Comparison of ENCODE assay signal across 9 cellular contexts in genomic region chr6:106194949-106195919, GRCh38.
DNase-seq lines count a peak whose midpoint lies in the region; ATAC-seq and TF ChIP-seq lines count a peak whose summit lies in the region.
"Had no signal": no experiment of that assay in that cellular context is flagged by ENCODE, and none has a peak within 500 bp of the region (broad histone marks: within the 10 kb centered on the region; RNA-seq: fewer than 3 reads in every experiment).

No MANE protein-coding gene starts in this region.

- TF ChIP-seq CTCF in chondrocyte (IDR thresholded peaks at IDR 0.05), result no peak

- ATAC-seq in GM19351 (IDR thresholded peaks at IDR 0.05; ENCODE audit: unreplicated experiment), result peak; percentile 70
- peak; percentile 75 to 87 for ATAC-seq in naive thymus-derived CD8-positive, alpha-beta T cell

- POLR2A ChIA-PET in naive thymus-derived CD8-positive, alpha-beta T cell (lab: Charles Lee), result interaction anchor here (0.6 to 1.0 kb wide), 2 partner anchors 12 to 76 kb away, joined by 3 to 6 read pairs; no protein-coding TSS in a partner anchor

- no peak overlapping the region for H3K4me3 ChIP-seq in HUES64 (ENCODE audit: low read length)

- H3K27me3 ChIP-seq in HUES64 (ENCODE audit: insufficient read depth, low read length), result no peaks in the 10 kb centered on the region

- H3K9me3 Mint-ChIP-seq in naive thymus-derived CD8-positive, alpha-beta T cell, result no peaks in the 10 kb centered on the region
- H3K9me3 Mint-ChIP-seq in chondrocyte (ENCODE audit: low read depth), result no peaks in the 10 kb centered on the region

- H3K27ac ChIP-seq in HUES64 (ENCODE audit: low read depth, low read length) (0 out of 2 replicates have a peak overlapping the region, but pooled peaks have one; percentile 32), substantia nigra (ENCODE audit: low read depth, low read length, poor library complexity, severe bottlenecking) (no peak overlapping the region)

- H3K36me3 ChIP-seq in HUES64 (ENCODE audit: insufficient read depth, low read length), result peaks cover 7% of the 10 kb centered on the region

- peak overlapping the region in 8 of 10 donors; percentile 30 to 75 (median 44) for H3K4me3 Mint-ChIP-seq in naive thymus-derived CD8-positive, alpha-beta T cell
- H3K4me3 Mint-ChIP-seq in chondrocyte (ENCODE audit: unreplicated experiment), result no peak overlapping the region

- H3K27me3 Mint-ChIP-seq in naive thymus-derived CD8-positive, alpha-beta T cell, result no peaks in the 10 kb centered on the region
- no peaks in the 10 kb centered on the region for H3K27me3 Mint-ChIP-seq in chondrocyte (ENCODE audit: low read depth)

- H3K4me1 Mint-ChIP-seq in naive thymus-derived CD8-positive, alpha-beta T cell, result peaks cover 13 to 53% (median 32%) of the 10 kb centered on the region in 4 donors
- H3K4me1 Mint-ChIP-seq in chondrocyte (ENCODE audit: low read depth), result peaks cover 24% of the 10 kb centered on the region

- WGBS in HUES64, result 94% methylated on average over 4 of the region's 7 CpGs

- no peak overlapping the region for H3K9ac ChIP-seq in HUES64 (ENCODE audit: low read depth, low read length)

- peaks cover 20% of the 10 kb centered on the region for H3K4me1 ChIP-seq in HUES64 (ENCODE audit: insufficient read depth, low read length)

- H3K36me3 Mint-ChIP-seq in naive thymus-derived CD8-positive, alpha-beta T cell, result peaks cover 0 to 15% (median 7%) of the 10 kb centered on the region in 3 donors
- peaks cover 6% of the 10 kb centered on the region for H3K36me3 Mint-ChIP-seq in chondrocyte (ENCODE audit: low read depth)

- DNase-seq in astrocyte of the hippocampus (ENCODE audit: low read depth, low spot score) (peak; percentile 14), NCI-H2029 treated with DMSO at 0.1 percent for 48 hours (lab: John Stamatoyannopoulos, UW) (no peak), substantia nigra (lab: John Stamatoyannopoulos, UW) (no peak), AML-193 (lab: John Stamatoyannopoulos, UW) (no peak), chondrocyte (ENCODE audit: low spot score) (no peak)
- DNase-seq in naive thymus-derived CD8-positive, alpha-beta T cell, result peak in 4 of 10 donors; percentile 21 to 53 (median 48)
- DNase-seq: cerebellar nuclear complex had no signal

- no peaks in the 10 kb centered on the region for H3K9me3 ChIP-seq in HUES64 (ENCODE audit: insufficient read depth, low read depth, low read length)

- peak overlapping the region; percentile 3 to 90 (median 62) for H3K27ac Mint-ChIP-seq in naive thymus-derived CD8-positive, alpha-beta T cell
- H3K27ac Mint-ChIP-seq in chondrocyte (ENCODE audit: unreplicated experiment), result no peak overlapping the region
